ENCODE assay signal across 8 cellular contexts in the genomic region with DNA sequence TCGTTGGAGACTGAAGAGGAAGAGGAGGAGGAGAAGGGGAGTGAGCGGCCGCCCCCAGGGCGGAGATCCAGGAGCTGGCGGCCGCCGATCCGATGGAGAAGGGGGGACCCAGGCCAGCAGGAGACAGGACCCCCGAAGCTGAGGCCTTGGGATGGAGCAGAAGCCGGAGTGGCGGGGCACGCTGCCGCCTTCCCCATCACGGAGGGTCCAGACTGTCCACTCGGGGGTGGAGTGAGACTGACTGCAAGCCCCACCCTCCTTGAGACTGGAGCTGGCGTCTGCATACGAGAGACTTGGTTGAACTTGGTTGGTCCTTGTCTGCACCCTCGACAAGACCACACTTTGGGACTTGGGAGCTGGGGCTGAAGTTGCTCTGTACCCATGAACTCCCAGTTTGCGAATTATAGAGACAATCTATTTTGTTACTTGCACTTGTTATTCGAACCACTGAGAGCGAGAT. TPM values are rescaled to one million over a fixed set of nuclear protein-coding genes. Genes with fewer than 3 reads are reported as not detected.
DNase-seq lines count a peak whose midpoint lies in the region; TF ChIP-seq lines count a peak whose summit lies in the region.

No MANE protein-coding gene starts in this region.

- H3K79me2 ChIP-seq in KMS-11 (ENCODE audit: insufficient read depth, low read depth) = peaks cover 31% of the 10 kb centered on the region

- no peak overlapping the region for H3K4me3 ChIP-seq in KMS-11 (IDR thresholded peaks at IDR 0.05; ENCODE audit: insufficient read depth, low read depth, low read length)
- H3K4me3 ChIP-seq in adipocyte (ENCODE audit: low read length) = peak overlapping the region; percentile 95
- peak overlapping the region; percentile 97 for H3K4me3 ChIP-seq in skeletal muscle cell (ENCODE audit: low read depth, low read length)

- H4K20me1 ChIP-seq in KMS-11 (ENCODE audit: insufficient read depth) = peaks cover 4% of the 10 kb centered on the region

- H3K4me1 ChIP-seq in KMS-11 (ENCODE audit: low read depth, poor library complexity, severe bottlenecking) (peaks cover 28% of the 10 kb centered on the region), adipocyte (ENCODE audit: control insufficient read depth, insufficient read depth, low read length) (peaks cover 3% of the 10 kb centered on the region)

- H3K27ac ChIP-seq in KMS-11 = peak overlapping the region; percentile 62

- peaks cover 5% of the 10 kb centered on the region for H3K9me3 ChIP-seq in adipocyte (ENCODE audit: control insufficient read depth, low read length)

- H2AFZ ChIP-seq in KMS-11 (ENCODE audit: low read depth) = no peak overlapping the region

- DNase-seq in AML-193 (lab: John Stamatoyannopoulos, UW) = peak; percentile 13 to 62
- peak; percentile 67 for DNase-seq in adipocyte (ENCODE audit: low read depth)
- peak; percentile 60 for DNase-seq in hepatic stellate cell (ENCODE audit: low spot score)
- DNase-seq in skeletal muscle cell (ENCODE audit: low read depth) = no peak
- DNase-seq in mesenteric fat pad (ENCODE audit: low spot score) = no peak
- no peak for DNase-seq in NCI-H2171 (lab: John Stamatoyannopoulos, UW)
- no peak for DNase-seq in cerebellar nuclear complex (lab: John Stamatoyannopoulos, UW)

- peak overlapping the region; percentile 99 for H3K4me2 ChIP-seq in KMS-11

- H3K9ac ChIP-seq in KMS-11 = peak overlapping the region; percentile 72; the same call in 1 of the 2 replicates
- peak overlapping the region; percentile 96 for H3K9ac ChIP-seq in adipocyte (ENCODE audit: low read length)

- H3K27me3 ChIP-seq in KMS-11 (ENCODE audit: insufficient read depth, low read depth) (no peaks in the 10 kb centered on the region), adipocyte (replicated peaks; ENCODE audit: control insufficient read depth, insufficient read depth, low read length) (no peaks in the 10 kb centered on the region)

- TF ChIP-seq CTCF in KMS-11 (conservative IDR thresholded peaks at IDR 0.05; ENCODE audit: low read depth, low read length) = no peak

- H3K36me3 ChIP-seq in KMS-11 (ENCODE audit: insufficient read depth) (no peaks in the 10 kb centered on the region), adipocyte (ENCODE audit: control insufficient read depth, insufficient read depth, low read length, severe bottlenecking) (peaks cover 17% of the 10 kb centered on the region)

RNA-seq across cellular contexts. Expression of gene GADD45B, which starts 1.8 kb away (rescaled TPM):
- 365 TPM for total RNA-seq in mesenteric fat pad

RNA-seq across cellular contexts. Expression of gene LMNB2, which starts 21.0 kb away (rescaled TPM):
- total RNA-seq in mesenteric fat pad = 19.6 TPM

RNA-seq across cellular contexts. Expression of gene TIMM13, which starts 50.4 kb away (rescaled TPM):
- total RNA-seq in mesenteric fat pad = 80.3 TPM

Comparison
In these comparisons a context has a peak if more than half of its experiments do, and no peak if none do; other contexts are left out.
1. DNase-seq: peak in AML-193 (2 of 2), adipocyte (single experiment) and hepatic stellate cell (single experiment); none in skeletal muscle cell (single experiment), mesenteric fat pad (single experiment), NCI-H2171 (single experiment) and cerebellar nuclear complex (0 of 2).